ENCODE assay signal across 21 cellular contexts in genomic region chr17:39660397-39661043, GRCh38. TPM values are rescaled to one million over a fixed set of nuclear protein-coding genes. Genes with fewer than 3 reads are reported as not detected.
DNase-seq lines count a peak whose midpoint lies in the region; ATAC-seq and TF ChIP-seq lines count a peak whose summit lies in the region.
"Had no signal": no experiment of that assay in that cellular context is flagged by ENCODE, and none has a peak within 500 bp of the region (broad histone marks: within the 10 kb centered on the region; RNA-seq: fewer than 3 reads in every experiment).

No MANE protein-coding gene starts in this region.

- 93 to 97% methylated on average over 3 to 10 of the region's 26 CpGs for WGBS in esophagus squamous epithelium, 2 donors
- 90% methylated on average over 22 of the region's 26 CpGs for WGBS in prostate gland

- H3K4me1 ChIP-seq in breast epithelium: peaks cover 0 to 14% of the 10 kb centered on the region in 2 donors
- peaks cover 18 to 77% (median 47%) of the 10 kb centered on the region in 3 donors for H3K4me1 ChIP-seq in esophagus squamous epithelium
- peaks cover 11% of the 10 kb centered on the region for H3K4me1 ChIP-seq in prostate gland (replicated peaks)
- H3K4me1 ChIP-seq in upper lobe of right lung: peaks cover 48% of the 10 kb centered on the region

- TF ChIP-seq CTCF in breast epithelium (IDR thresholded peaks at IDR 0.05) (no peak), MCF 10A (IDR thresholded peaks at IDR 0.05; ENCODE audit: unreplicated experiment) (no peak), esophagus squamous epithelium (IDR thresholded peaks at IDR 0.05) (no peak), prostate gland (IDR thresholded peaks at IDR 0.05) (no peak), upper lobe of right lung (IDR thresholded peaks at IDR 0.05) (no peak)

- no peak for TF ChIP-seq POLR2A in breast epithelium (IDR thresholded peaks at IDR 0.05)
- TF ChIP-seq POLR2A in esophagus squamous epithelium (IDR thresholded peaks at IDR 0.05): no peak
- TF ChIP-seq POLR2A in prostate gland (IDR thresholded peaks at IDR 0.05): no peak

- H3K27ac ChIP-seq in breast epithelium (peak overlapping the region; percentile 9 to 82), esophagus squamous epithelium (peak overlapping the region; percentile 33 to 83 (median 70)), prostate gland (peak overlapping the region; percentile 30 to 37), upper lobe of right lung (peak overlapping the region; percentile 80)
- H3K27ac ChIP-seq: epithelial cell of prostate had no signal

- CTCF ChIA-PET in MCF 10A (lab: Yijun Ruan, JAX): no interaction called here

- H3K9me3 Mint-ChIP-seq in MCF 10A (ENCODE audit: unreplicated experiment): no peaks in the 10 kb centered on the region
- H3K9me3 Mint-ChIP-seq: activated CD8-positive, alpha-beta T cell treated with anti-CD3 and anti-CD28 coated beads for 36 hours; activated naive CD8-positive, alpha-beta T cell treated with anti-CD3 and anti-CD28 coated beads for 36 hours; neural crest cell; T-helper 1 cell treated with Interleukin-12 subunit alpha and Interleukin-12 subunit beta and Interleukin-4 antibody, amounts not matched to agents 30 μg/mL and 1 μg/mL, for 36 hours had no signal

- no peak for DNase-seq in breast epithelium (ENCODE audit: low spot score in 2 of 2)
- no peak for DNase-seq in MCF 10A (ENCODE audit: unreplicated experiment)
- no peak for DNase-seq in esophagus squamous epithelium (lab: John Stamatoyannopoulos, UW)
- DNase-seq in prostate gland (ENCODE audit: low spot score): no peak
- no peak for DNase-seq in upper lobe of right lung
- no peak for DNase-seq in NCI-H748 treated with DMSO at 0.1 percent for 48 hours (lab: John Stamatoyannopoulos, UW)
- DNase-seq: activated CD8-positive, alpha-beta T cell treated with anti-CD3 and anti-CD28 coated beads for 36 hours; activated naive CD8-positive, alpha-beta T cell treated with anti-CD3 and anti-CD28 coated beads for 36 hours; HCEC 1CT; mammary epithelial cell; NCI-H187 treated with DMSO at 0.1 percent for 48 hours; NCI-H510A; SHP77; stimulated activated naive CD8-positive, alpha-beta T cell treated with anti-CD3 and anti-CD28 coated beads, Interleukin-15, Interleukin-2, amounts not matched to agents 100 U/mL and 50 U/mL, for 24 hours had no signal

- H3K27me3 Mint-ChIP-seq in MCF 10A (ENCODE audit: insufficient read depth, unreplicated experiment): no peaks in the 10 kb centered on the region
- H3K27me3 Mint-ChIP-seq: activated CD8-positive, alpha-beta T cell treated with anti-CD3 and anti-CD28 coated beads for 36 hours; activated naive CD8-positive, alpha-beta T cell treated with anti-CD3 and anti-CD28 coated beads for 36 hours; brain had no signal

- H3K4me1 Mint-ChIP-seq in MCF 10A (ENCODE audit: insufficient read depth, unreplicated experiment): peaks cover 3% of the 10 kb centered on the region

- no peaks in the 10 kb centered on the region for H3K9me3 ChIP-seq in breast epithelium
- no peaks in the 10 kb centered on the region for H3K9me3 ChIP-seq in esophagus squamous epithelium
- H3K9me3 ChIP-seq in prostate gland: no peaks in the 10 kb centered on the region
- no peaks in the 10 kb centered on the region for H3K9me3 ChIP-seq in upper lobe of right lung

- no peaks in the 10 kb centered on the region for H3K27me3 ChIP-seq in breast epithelium
- H3K27me3 ChIP-seq in esophagus squamous epithelium: peaks cover 0 to 5% (median 0%) of the 10 kb centered on the region in 4 donors
- H3K27me3 ChIP-seq in prostate gland (replicated peaks; ENCODE audit: insufficient read depth): no peaks in the 10 kb centered on the region
- no peaks in the 10 kb centered on the region for H3K27me3 ChIP-seq in upper lobe of right lung

- H3K4me3 ChIP-seq in breast epithelium (peak overlapping the region in 1 of 3 donors; percentile 11), esophagus squamous epithelium (peak overlapping the region in 1 of 4 donors; percentile 16), prostate gland (no peak overlapping the region), upper lobe of right lung (peak overlapping the region; percentile 19)

- H3K36me3 ChIP-seq in breast epithelium (peaks cover 6% of the 10 kb centered on the region), esophagus squamous epithelium (peaks cover 7 to 76% (median 13%) of the 10 kb centered on the region in 3 donors), prostate gland (no peaks in the 10 kb centered on the region), upper lobe of right lung (peaks cover 49% of the 10 kb centered on the region)

- no peak overlapping the region for H3K27ac Mint-ChIP-seq in MCF 10A (ENCODE audit: low read depth, unreplicated experiment)
- H3K27ac Mint-ChIP-seq: T-helper 1 cell treated with Interleukin-12 subunit alpha and Interleukin-12 subunit beta and Interleukin-4 antibody, amounts not matched to agents 30 μg/mL and 1 μg/mL, for 36 hours had no signal

- H3K4me3 Mint-ChIP-seq in MCF 10A (ENCODE audit: unreplicated experiment): no peak overlapping the region
- H3K4me3 Mint-ChIP-seq: activated CD8-positive, alpha-beta T cell treated with anti-CD3 and anti-CD28 coated beads for 36 hours; activated naive CD8-positive, alpha-beta T cell treated with anti-CD3 and anti-CD28 coated beads for 36 hours; brain; neural crest cell; T-helper 1 cell treated with Interleukin-12 subunit alpha and Interleukin-12 subunit beta and Interleukin-4 antibody, amounts not matched to agents 30 μg/mL and 1 μg/mL, for 36 hours had no signal

- peaks cover 13% of the 10 kb centered on the region for H3K36me3 Mint-ChIP-seq in MCF 10A (ENCODE audit: insufficient read depth, unreplicated experiment)

- BruUV-seq in MCF 10A (replicated peaks; lab: Mats Ljungman, UMichigan): no TSS peak

- intact Hi-C loops in breast epithelium (cut with DNase I; ENCODE audit: low total_unique reads): no loop called here
- intact Hi-C loops in MCF 10A (cut with micrococcal nuclease): no loop called here
- intact Hi-C loops in esophagus squamous epithelium (cut with DNase I): no loop called here
- intact Hi-C loops in prostate gland (cut with DNase I): no loop called here
- intact Hi-C loops in upper lobe of right lung (cut with DNase I): no loop called here

- no peak for ATAC-seq in upper lobe of right lung
- no peak for ATAC-seq in GM21619 (IDR thresholded peaks at IDR 0.05; ENCODE audit: unreplicated experiment)
- ATAC-seq in GM21367 (IDR thresholded peaks at IDR 0.05; ENCODE audit: unreplicated experiment): no peak
- ATAC-seq: activated CD8-positive, alpha-beta T cell treated with anti-CD3 and anti-CD28 coated beads for 36 hours; stimulated activated naive CD8-positive, alpha-beta T cell treated with anti-CD3 and anti-CD28 coated beads, Interleukin-15, Interleukin-2, amounts not matched to agents 100 U/mL and 50 U/mL, for 24 hours had no signal

- POLR2A ChIA-PET in MCF 10A (lab: Yijun Ruan, JAX): interaction anchor here (1.2 kb wide), 1 partner anchor 10 kb away, joined by 5 read pairs; no protein-coding TSS in a partner anchor

RNA-seq across cellular contexts. Expression of gene TCAP, which starts 4.6 kb away (rescaled TPM):
- total RNA-seq in breast epithelium: under 1 TPM; 0.48 to 0.73 (median 0.66) TPM
- total RNA-seq in MCF 10A (2022): 0.37 and 0.71 TPM in 2 replicates
- total RNA-seq in esophagus squamous epithelium: under 1 TPM; 0.11 to 0.57 (median 0.29) TPM
- 10 to 100 TPM in 1 of 2 donors, 1 to 10 TPM in 1; 4.3 to 44.3 TPM for total RNA-seq in prostate gland
- 5.3 TPM for total RNA-seq in upper lobe of right lung

RNA-seq across cellular contexts. Expression of gene PNMT, which starts 7.7 kb away (rescaled TPM):
- total RNA-seq in breast epithelium (1 to 10 TPM; 1.6 to 9.5 (median 5.1) TPM), MCF 10A (2022) (not detected in 2 replicates), esophagus squamous epithelium (1 to 10 TPM in 2 of 4 donors, under 1 TPM in 2; 0.26 to 8.4 (median 1.3) TPM), prostate gland (1 to 10 TPM; 2.7 to 5.8 TPM), upper lobe of right lung (4.3 TPM)
- total RNA-seq: activated naive CD8-positive, alpha-beta T cell treated with anti-CD3 and anti-CD28 coated beads for 36 hours; G401; mammary epithelial cell had no signal

RNA-seq across cellular contexts. Expression of gene STARD3, which starts 23.6 kb away (rescaled TPM):
- total RNA-seq in breast epithelium (10 to 100 TPM; 37.0 to 43.9 (median 42.0) TPM), MCF 10A (2022) (30.1 and 31.1 TPM in 2 replicates), esophagus squamous epithelium (10 to 100 TPM; 27.3 to 46.7 (median 33.4) TPM), prostate gland (100 to 1,000 TPM in 1 of 2 donors, 10 to 100 TPM in 1; 52.5 to 202 TPM), upper lobe of right lung (78.2 TPM)

RNA-seq across cellular contexts. Expression of gene PGAP3, which starts 27.3 kb away (rescaled TPM):
- 10 to 100 TPM; 11.7 to 23.7 (median 21.6) TPM for total RNA-seq in breast epithelium
- total RNA-seq in MCF 10A (2022): 10.0 and 13.2 TPM in 2 replicates
- 10 to 100 TPM; 10.7 to 34.2 (median 19.2) TPM for total RNA-seq in esophagus squamous epithelium
- 10 to 100 TPM; 44.6 to 50.0 TPM for total RNA-seq in prostate gland
- total RNA-seq in upper lobe of right lung: 24.5 TPM

RNA-seq across cellular contexts. Expression of gene PPP1R1B, which starts 33.8 kb away (rescaled TPM):
- 10 to 100 TPM; 22.6 to 71.3 (median 67.5) TPM for total RNA-seq in breast epithelium
- not detected in 2 replicates for total RNA-seq in MCF 10A (2022)
- total RNA-seq in esophagus squamous epithelium: 1 to 10 TPM in 2 of 4 donors, under 1 TPM in 2; 0.23 to 4.8 (median 2.4) TPM
- 100 to 1,000 TPM in 1 of 2 donors, 10 to 100 TPM in 1; 69.0 to 108 TPM for total RNA-seq in prostate gland
- 25.1 TPM for total RNA-seq in upper lobe of right lung
- total RNA-seq: activated CD8-positive, alpha-beta T cell treated with anti-CD3 and anti-CD28 coated beads for 36 hours; activated naive CD8-positive, alpha-beta T cell treated with anti-CD3 and anti-CD28 coated beads for 36 hours; neural crest cell had no signal
